In genomic region chr11:67485873-67486343, GRCh38 we compare ENCODE assay signal across 8 cellular contexts. TPM values are rescaled to one million over a fixed set of nuclear protein-coding genes. Genes with fewer than 3 reads are reported as not detected.
DNase-seq lines count a peak whose midpoint lies in the region; ATAC-seq and TF ChIP-seq lines count a peak whose summit lies in the region.
"Not testable (repeated sequence)": the region's sequence is repeated elsewhere in the genome, so short reads cannot be mapped to it uniquely, and the experiment has no call there.

No MANE protein-coding gene starts in this region.

- not testable (repeated sequence) for H3K4me3 ChIP-seq in DND-41 (ENCODE audit: low read depth in 1 of 2, low read length in 2 of 2); endodermal cell (ENCODE audit: low read length); thymus (ENCODE audit: low read length)

- H3K27ac Mint-ChIP-seq in endodermal cell: not testable (repeated sequence)
- H3K27ac Mint-ChIP-seq in nephron: peak overlapping the region in 1 of 3 experiments; percentile 36

- H3K79me2 ChIP-seq in DND-41 (ENCODE audit: insufficient read depth, low read length): peaks cover 46% of the 10 kb centered on the region

- H3K36me3 Mint-ChIP-seq in endodermal cell (ENCODE audit: low read depth) (peaks cover 18% of the 10 kb centered on the region), nephron (ENCODE audit: low read depth) (peaks cover 27% of the 10 kb centered on the region)

- H3K4me1 ChIP-seq in DND-41 (ENCODE audit: insufficient read depth, low read length) (peaks cover 44% of the 10 kb centered on the region), thymus (ENCODE audit: control insufficient read depth, insufficient read depth, low read length) (peaks cover 17% of the 10 kb centered on the region)
- H3K4me1 ChIP-seq in endodermal cell (ENCODE audit: control insufficient read depth, insufficient read depth, low read length): not testable (repeated sequence)

- WGBS in endodermal cell (ENCODE audit: insufficient coverage in 1 of 2, insufficient read length in 1 of 2), 2 experiments: 93 to 95% methylated on average over 6 to 7 of the region's 7 CpGs
- 75% methylated on average over 7 of the region's 7 CpGs for WGBS in thymus

- H3K9me3 Mint-ChIP-seq in endodermal cell, nephron: not testable (repeated sequence)

- not testable (repeated sequence) for ATAC-seq in DND-41 (ENCODE audit: insufficient read depth, low read depth)
- peak; percentile 24 for ATAC-seq in GM21381 (IDR thresholded peaks at IDR 0.05; ENCODE audit: unreplicated experiment)

- H3K27ac ChIP-seq in DND-41 (ENCODE audit: low read length): peak overlapping the region; percentile 21
- H3K27ac ChIP-seq in endodermal cell (ENCODE audit: low read depth, low read length): not testable (repeated sequence)
- H3K27ac ChIP-seq in thymus (ENCODE audit: low read depth): peak overlapping the region; percentile 70

- not testable (repeated sequence) for H3K4me1 Mint-ChIP-seq in endodermal cell
- H3K4me1 Mint-ChIP-seq in nephron: peaks cover 36% of the 10 kb centered on the region

- peaks cover 19% of the 10 kb centered on the region for H3K27me3 Mint-ChIP-seq in endodermal cell (ENCODE audit: insufficient read depth)
- H3K27me3 Mint-ChIP-seq in nephron (ENCODE audit: low read depth): not testable (repeated sequence)

- not testable (repeated sequence) for H2AFZ ChIP-seq in DND-41 (ENCODE audit: low read depth, low read length)

- not testable (repeated sequence) for H3K27me3 ChIP-seq in DND-41 (ENCODE audit: insufficient read depth, low read length, poor library complexity); endodermal cell (ENCODE audit: control insufficient read depth, insufficient read depth, low read length, poor library complexity, severe bottlenecking); thymus (ENCODE audit: control insufficient read depth, insufficient read depth)

- H3K4me2 ChIP-seq in DND-41 (ENCODE audit: insufficient read depth, low read length): peak overlapping the region; percentile 76; the same call in 1 of the 2 replicates

- H3K4me3 Mint-ChIP-seq in endodermal cell: not testable (repeated sequence)
- peak overlapping the region in 2 of 3 experiments; percentile 17 to 57 for H3K4me3 Mint-ChIP-seq in nephron

- peaks cover 33% of the 10 kb centered on the region for H4K20me1 ChIP-seq in DND-41 (ENCODE audit: insufficient read depth, low read length)

- H3K9me3 ChIP-seq in DND-41 (ENCODE audit: insufficient read depth, low read length, severe bottlenecking); endodermal cell (ENCODE audit: control insufficient read depth, low read length); thymus (ENCODE audit: control insufficient read depth): not testable (repeated sequence)

- not testable (repeated sequence) for H3K9ac ChIP-seq in DND-41 (ENCODE audit: low read depth, low read length); endodermal cell (ENCODE audit: extremely low read depth, low read length, poor library complexity, severe bottlenecking)

- DNase-seq in DND-41 (peak; percentile 43), NCI-H69 (lab: John Stamatoyannopoulos, UW) (peak; percentile 28), endodermal cell (peak; percentile 76)
- DNase-seq in activated CD4-positive, alpha-beta T cell treated with anti-CD3 and anti-CD28 coated beads for 48 hours: peak; percentile 81
- DNase-seq in activated effector memory CD4-positive, alpha-beta T cell treated with anti-CD3 and anti-CD28 coated beads, Interleukin-2, amount 50 U/mL, for 16 hours: peak; percentile 79

- TF ChIP-seq CTCF in DND-41 (IDR thresholded peaks at IDR 0.05; ENCODE audit: borderline replicate concordance, extremely low read depth, low read length, poor library complexity, severe bottlenecking); endodermal cell (conservative IDR thresholded peaks at IDR 0.05); nephron (IDR thresholded peaks at IDR 0.05; ENCODE audit: unreplicated experiment in 3 of 3): not testable (repeated sequence)

- H3K36me3 ChIP-seq in DND-41 (ENCODE audit: insufficient read depth, low read length) (peaks cover 59% of the 10 kb centered on the region), thymus (ENCODE audit: control insufficient read depth, insufficient read depth) (peaks cover 35% of the 10 kb centered on the region)
- not testable (repeated sequence) for H3K36me3 ChIP-seq in endodermal cell (ENCODE audit: control insufficient read depth, insufficient read depth, low read length)

RNA-seq across cellular contexts. Expression of gene AIP, which starts 3.1 kb away (rescaled TPM):
- 10 to 100 TPM; 27.6 to 33.8 TPM for total RNA-seq in endodermal cell
- polyA plus RNA-seq in endodermal cell (2013, experiment 1 of 2): 43.1 TPM
- polyA plus RNA-seq in endodermal cell (2013, experiment 2 of 2): 41.1 TPM
- 96.4 TPM for polyA plus RNA-seq in thymus

RNA-seq across cellular contexts. Expression of gene TMEM134, which starts 16.9 kb away (rescaled TPM):
- 10 to 100 TPM; 67.4 to 87.8 TPM for total RNA-seq in endodermal cell
- 60.9 TPM for polyA plus RNA-seq in endodermal cell (2013, experiment 1 of 2)
- 57.1 TPM for polyA plus RNA-seq in endodermal cell (2013, experiment 2 of 2)
- polyA plus RNA-seq in thymus: 96.3 TPM

RNA-seq across cellular contexts. Expression of gene PITPNM1, which starts 19.3 kb away (rescaled TPM):
- 100 to 1,000 TPM in 1 of 2 donors, 10 to 100 TPM in 1; 94.6 to 104 TPM for total RNA-seq in endodermal cell
- 39.0 TPM for polyA plus RNA-seq in endodermal cell (2013, experiment 1 of 2)
- 38.2 TPM for polyA plus RNA-seq in endodermal cell (2013, experiment 2 of 2)
- 57.2 TPM for polyA plus RNA-seq in thymus

RNA-seq across cellular contexts. Expression of gene CDK2AP2, which starts 22.1 kb away (rescaled TPM):
- 10 to 100 TPM; 30.6 to 47.6 TPM for total RNA-seq in endodermal cell
- 40.4 TPM for polyA plus RNA-seq in endodermal cell (2013, experiment 1 of 2)
- 40.4 TPM for polyA plus RNA-seq in endodermal cell (2013, experiment 2 of 2)
- polyA plus RNA-seq in thymus: 51.2 TPM

RNA-seq across cellular contexts. Expression of gene CABP4, which starts 30.8 kb away (rescaled TPM):
- not detected for total RNA-seq in endodermal cell
- not detected for polyA plus RNA-seq in endodermal cell (2013, experiment 1 of 2)
- not detected for polyA plus RNA-seq in endodermal cell (2013, experiment 2 of 2)
- 1.6 TPM for polyA plus RNA-seq in thymus

Comparison
In these comparisons a context has a peak if more than half of its experiments do, and no peak if none do; other contexts are left out.
1. DNase-seq: peak in every context shown above with its lines; median percentile 81 in activated CD4-positive, alpha-beta T cell treated with anti-CD3 and anti-CD28 coated beads for 48 hours; 79 in activated effector memory CD4-positive, alpha-beta T cell treated with anti-CD3 and anti-CD28 coated beads, Interleukin-2, amount 50 U/mL, for 16 hours; 76 in endodermal cell; 43 in DND-41; 28 in NCI-H69.